Comparison of ENCODE assay signal across 20 cellular contexts in the genomic region with DNA sequence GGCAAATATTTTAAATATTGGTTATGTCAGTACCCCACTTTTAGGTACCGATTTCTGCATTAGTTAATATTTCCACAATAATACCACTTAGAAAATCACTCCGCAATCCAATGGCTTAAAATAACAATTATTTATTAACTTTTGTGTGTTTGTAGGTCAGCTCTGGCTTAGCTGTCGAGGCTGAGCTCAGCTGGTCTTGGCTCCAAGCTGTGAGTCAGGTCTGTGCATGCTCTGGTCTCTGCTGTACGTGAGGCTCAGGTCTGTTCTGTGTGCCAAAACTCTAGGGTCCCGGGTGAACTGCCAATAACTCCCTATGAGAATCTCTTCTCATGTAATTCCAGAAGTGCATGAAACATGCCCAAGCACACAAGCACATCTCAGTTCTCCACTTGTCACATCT.
DNase-seq lines count a peak whose midpoint lies in the region; FAIRE-seq and TF ChIP-seq lines count a peak whose summit lies in the region.
"Had no signal": no experiment of that assay in that cellular context is flagged by ENCODE, and none has a peak within 500 bp of the region (broad histone marks: within the 10 kb centered on the region; RNA-seq: fewer than 3 reads in every experiment).

No MANE protein-coding gene starts in this region.

- in situ Hi-C loops in ACHN (cut with HindIII; ENCODE audit: low pct_ligation_motif_present, low pct_unique_long_range_greater_than_20kb, low sequenced_read_pairs) = no loop called here

- DNase-seq in ACHN (peak; percentile 4), NCI-H2171 treated with DMSO at 0.1 percent for 48 hours (lab: John Stamatoyannopoulos, UW) (peak; percentile 68), choroid plexus epithelial cell (ENCODE audit: low read depth) (peak; percentile 56), kidney tubule cell (ENCODE audit: low spot score) (peak; percentile 85), HTR-8/SVneo (ENCODE audit: insufficient read length, low spot score) (no peak), T-helper 1 cell (no peak), OCI-M1 (lab: John Stamatoyannopoulos, UW) (no peak)
- DNase-seq in activated T-cell treated with anti-CD3 and anti-CD28 coated beads, Interleukin-2, amount 50 U/mL, for 48 hours = no peak
- DNase-seq: aorta; CD8-positive, alpha-beta memory T cell; cerebellar nuclear complex; DMS79 treated with DMSO at 0.1 percent for 48 hours; mucosa of descending colon; NCI-H1930; NCI-H345; NCI-H82; transverse colon had no signal

- no peak for TF ChIP-seq CTCF in choroid plexus epithelial cell (conservative IDR thresholded peaks at IDR 0.05; ENCODE audit: low read depth, low read length)

- H3K4me3 ChIP-seq in choroid plexus epithelial cell (ENCODE audit: low read depth, low read length) = no peak overlapping the region
- H3K4me3 ChIP-seq: HAP-1, mucosa of descending colon, neural progenitor cell, transverse colon had no signal

- no peak for FAIRE-seq in HTR-8/SVneo (lab: Jason Lieb, UNC)
- FAIRE-seq: endothelial cell of umbilical vein had no signal

Comparison
In these comparisons a context has a peak if more than half of its experiments do, and no peak if none do; other contexts are left out.
1. DNase-seq: peak in ACHN (single experiment), NCI-H2171 treated with DMSO at 0.1 percent for 48 hours (single experiment), choroid plexus epithelial cell (single experiment) and kidney tubule cell (single experiment); none in HTR-8/SVneo (single experiment), T-helper 1 cell (0 of 5), OCI-M1 (single experiment) and activated T-cell treated with anti-CD3 and anti-CD28 coated beads, Interleukin-2, amount 50 U/mL, for 48 hours (0 of 2).